17 cellular contexts compared by ENCODE assay signal in the genomic region with DNA sequence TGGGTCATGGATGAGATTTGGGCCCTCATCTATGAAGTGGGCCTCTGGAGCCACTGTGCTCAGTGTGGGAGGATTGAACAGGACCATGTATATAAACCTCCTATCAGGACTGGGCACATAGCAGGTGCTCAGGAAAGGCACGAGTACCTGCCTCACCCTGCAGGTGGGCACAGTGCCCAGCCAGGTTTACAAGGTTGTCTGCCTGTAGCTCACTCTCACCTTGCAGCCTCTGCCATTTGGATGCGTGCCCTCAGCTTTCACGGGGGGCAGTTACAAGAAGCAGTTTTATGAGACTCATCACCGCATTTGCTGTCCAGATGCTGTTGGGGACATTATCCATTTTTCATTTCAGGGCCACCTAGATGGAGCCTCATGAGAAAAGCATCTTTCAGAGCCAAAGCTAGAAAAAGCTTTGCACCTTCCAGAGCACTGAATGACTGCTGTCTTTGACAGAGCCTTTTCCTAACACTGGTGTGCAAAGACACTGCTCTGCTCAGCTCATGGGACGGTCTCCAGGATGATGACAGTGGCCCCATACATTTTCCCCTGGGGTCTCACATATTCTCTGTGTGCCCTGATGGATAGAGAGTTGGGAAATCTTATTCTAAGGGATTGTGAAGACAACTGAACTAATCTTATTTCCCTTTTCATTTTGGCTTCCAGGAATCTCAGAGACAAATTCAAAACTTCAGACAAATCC.
DNase-seq lines count a peak whose midpoint lies in the region; ATAC-seq, FAIRE-seq and TF ChIP-seq lines count a peak whose summit lies in the region.
"Had no signal": no experiment of that assay in that cellular context is flagged by ENCODE, and none has a peak within 500 bp of the region (broad histone marks: within the 10 kb centered on the region; RNA-seq: fewer than 3 reads in every experiment).

No MANE protein-coding gene starts in this region.

- peak overlapping the region; percentile 40; the same call in 1 of the 3 replicates for H3K4me2 ChIP-seq in A549

- POLR2A ChIA-PET in A549 (lab: Yijun Ruan, JAX) = interaction anchor here (1.3 kb wide), 1 partner anchor 250 kb away, joined by 3 read pairs; no protein-coding TSS in a partner anchor

- H3K4me3 ChIP-seq in A549 = no peak overlapping the region

- H3K27ac ChIP-seq in A549 (peak overlapping the region; percentile 93 to 97), KOPT-K1 (ENCODE audit: low read depth, low read length, poor library complexity, severe bottlenecking) (peak overlapping the region; percentile 32)
- H3K27ac ChIP-seq: C4-2B had no signal

- H3K4me1 ChIP-seq in A549 = peaks cover 23% of the 10 kb centered on the region

- CTCF ChIA-PET in A549 (lab: Yijun Ruan, JAX) = interaction anchor here (0.6 to 2.5 kb wide), 4 partner anchors 9 to 398 kb away, joined by 3 to 8 read pairs (median 4); no protein-coding TSS in a partner anchor

- no peak for TF ChIP-seq RAD21 in A549 (conservative IDR thresholded peaks at IDR 0.05 in 1 of 2, IDR thresholded peaks at IDR 0.05 in 1 of 2)

- no peaks in the 10 kb centered on the region for H3K36me3 ChIP-seq in KOPT-K1 (ENCODE audit: insufficient read depth, low read length)

- TF ChIP-seq EP300 in A549 (IDR thresholded peaks at IDR 0.05) = no peak

- DNase-seq in A549 (ENCODE audit: low read depth in 1 of 2, low spot score in 1 of 2) = no peak
- DNase-seq in left lobe of liver (ENCODE audit: low spot score) = peak; percentile 40
- peak; percentile 9 for DNase-seq in pons (ENCODE audit: low spot score)
- no peak for DNase-seq in cerebellum (ENCODE audit: low spot score)
- DNase-seq in activated CD4-positive, alpha-beta T cell treated with anti-CD3 and anti-CD28 coated beads, Interleukin-2, amount 50 U/mL, for 48 hours = no peak
- DNase-seq: GF-D8, HCEC 1CT, MV-4-11, NCI-H1417, NCI-H187 treated with DMSO at 0.1 percent for 48 hours, NCI-H2171 treated with DMSO at 0.1 percent for 48 hours, NCI-H446 treated with DMSO at 0.1 percent for 48 hours, PC-3 had no signal

- ATAC-seq in A549 (no peak), left lobe of liver (no peak), GM19324 (IDR thresholded peaks at IDR 0.05; ENCODE audit: low FRiP score, unreplicated experiment) (no peak)
- ATAC-seq: PC-3 had no signal

- TF ChIP-seq POLR2A in A549 (IDR thresholded peaks at IDR 0.05; ENCODE audit: low read length) = no peak

- H3K9me3 ChIP-seq in A549 (no peaks in the 10 kb centered on the region), KOPT-K1 (ENCODE audit: insufficient read depth, low read length, poor library complexity, severe bottlenecking) (no peaks in the 10 kb centered on the region)

- no peak for TF ChIP-seq CTCF in A549 (IDR thresholded peaks at IDR 0.05)

- no peak for FAIRE-seq in A549 (lab: Jason Lieb, UNC)
- FAIRE-seq: GM12892 had no signal

- WGBS in A549 (ENCODE audit: missing lambda C conversion rate) = 99% methylated on average over 4 of the region's 5 CpGs

TF ChIP-seq in A549, 52 proteins besides CTCF, POLR2A, EP300 and RAD21:
- no peak for TF ChIP-seq HEYL (CRISPR knock-in tag; IDR thresholded peaks at IDR 0.05)
- TF ChIP-seq PBX3 (IDR thresholded peaks at IDR 0.05) = no peak
- TF ChIP-seq, protein P1, sequence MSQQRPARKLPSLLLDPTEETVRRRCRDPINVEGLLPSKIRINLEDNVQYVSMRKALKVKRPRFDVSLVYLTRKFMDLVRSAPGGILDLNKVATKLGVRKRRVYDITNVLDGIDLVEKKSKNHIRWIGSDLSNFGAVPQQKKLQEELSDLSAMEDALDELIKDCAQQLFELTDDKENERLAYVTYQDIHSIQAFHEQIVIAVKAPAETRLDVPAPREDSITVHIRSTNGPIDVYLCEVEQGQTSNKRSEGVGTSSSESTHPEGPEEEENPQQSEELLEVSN (IDR thresholded peaks at IDR 0.05; ENCODE audit: borderline replicate concordance, low read depth) = no peak
- TF ChIP-seq KDM1A (IDR thresholded peaks at IDR 0.05; ENCODE audit: low read depth) = no peak
- no peak for TF ChIP-seq ZC3H11A (IDR thresholded peaks at IDR 0.05)
- TF ChIP-seq BHLHE40 (IDR thresholded peaks at IDR 0.05; ENCODE audit: low read depth, low read length) = no peak
- TF ChIP-seq, protein P2, sequence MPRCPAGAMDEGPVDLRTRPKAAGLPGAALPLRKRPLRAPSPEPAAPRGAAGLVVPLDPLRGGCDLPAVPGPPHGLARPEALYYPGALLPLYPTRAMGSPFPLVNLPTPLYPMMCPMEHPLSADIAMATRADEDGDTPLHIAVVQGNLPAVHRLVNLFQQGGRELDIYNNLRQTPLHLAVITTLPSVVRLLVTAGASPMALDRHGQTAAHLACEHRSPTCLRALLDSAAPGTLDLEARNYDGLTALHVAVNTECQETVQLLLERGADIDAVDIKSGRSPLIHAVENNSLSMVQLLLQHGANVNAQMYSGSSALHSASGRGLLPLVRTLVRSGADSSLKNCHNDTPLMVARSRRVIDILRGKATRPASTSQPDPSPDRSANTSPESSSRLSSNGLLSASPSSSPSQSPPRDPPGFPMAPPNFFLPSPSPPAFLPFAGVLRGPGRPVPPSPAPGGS (IDR thresholded peaks at IDR 0.05) = no peak
- no peak for TF ChIP-seq MYC (IDR thresholded peaks at IDR 0.05; ENCODE audit: borderline replicate concordance, low read length)
- TF ChIP-seq POLR2AphosphoS2 (conservative IDR thresholded peaks at IDR 0.05; ENCODE audit: low read length) = no peak
- TF ChIP-seq TP53 (CRISPR knock-in tag; IDR thresholded peaks at IDR 0.05) = no peak
- no peak for TF ChIP-seq CHD4 (IDR thresholded peaks at IDR 0.05; ENCODE audit: borderline replicate concordance)

Comparison
In these comparisons a context has a peak if more than half of its experiments do, and no peak if none do; other contexts are left out.
1. DNase-seq: peak in left lobe of liver (single experiment) and pons (single experiment); none in A549 (0 of 2), cerebellum (single experiment) and activated CD4-positive, alpha-beta T cell treated with anti-CD3 and anti-CD28 coated beads, Interleukin-2, amount 50 U/mL, for 48 hours (0 of 2).